35 cellular contexts compared by ENCODE assay signal in the genomic region with DNA sequence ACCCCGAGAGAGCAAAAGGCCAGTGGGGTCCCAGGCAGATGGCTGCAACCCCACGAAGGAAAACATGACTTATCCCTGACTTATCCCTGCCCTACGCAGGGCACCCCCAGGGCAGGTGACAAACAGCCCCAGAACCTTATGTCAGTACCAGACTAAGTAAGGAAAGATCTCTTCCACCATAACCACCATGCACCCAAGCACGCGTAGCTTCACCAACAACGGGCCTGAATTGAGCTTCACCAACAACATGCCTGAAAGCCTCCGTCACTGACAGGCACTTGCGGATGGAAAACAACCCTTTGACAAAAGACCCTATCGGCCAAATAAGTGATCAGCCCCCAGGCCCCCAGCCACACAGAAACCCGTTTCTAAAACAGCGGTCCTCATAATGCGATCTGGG. TPM values are rescaled to one million over a fixed set of nuclear protein-coding genes. Genes with fewer than 3 reads are reported as not detected.
DNase-seq lines count a peak whose midpoint lies in the region; TF ChIP-seq lines count a peak whose summit lies in the region.
"Had no signal": no experiment of that assay in that cellular context is flagged by ENCODE, and none has a peak within 500 bp of the region (broad histone marks: within the 10 kb centered on the region; RNA-seq: fewer than 3 reads in every experiment).

No MANE protein-coding gene starts in this region.

- no peak for TF ChIP-seq POLR2A in transverse colon (IDR thresholded peaks at IDR 0.05)

- H3K27me3 ChIP-seq in left ventricle myocardium inferior (ENCODE audit: low read depth) = no peaks in the 10 kb centered on the region
- H3K27me3 ChIP-seq in transverse colon = no peaks in the 10 kb centered on the region
- H3K27me3 ChIP-seq: breast epithelium, pancreas, right atrium auricular region, uterus had no signal

- TF ChIP-seq CTCF in left ventricle myocardium inferior (IDR thresholded peaks at IDR 0.05; ENCODE audit: borderline replicate concordance) (no peak), chondrocyte (IDR thresholded peaks at IDR 0.05) (no peak), neural crest cell (conservative IDR thresholded peaks at IDR 0.05) (no peak), transverse colon (IDR thresholded peaks at IDR 0.05) (no peak)

- no peaks in the 10 kb centered on the region for H3K4me1 Mint-ChIP-seq in chondrocyte (ENCODE audit: low read depth)
- peaks cover 22% of the 10 kb centered on the region for H3K4me1 Mint-ChIP-seq in neural crest cell

- TF ChIP-seq EP300 in transverse colon (IDR thresholded peaks at IDR 0.05; ENCODE audit: low read depth) = no peak

- H3K4me3 Mint-ChIP-seq in chondrocyte (ENCODE audit: unreplicated experiment) (no peak overlapping the region), neural crest cell (no peak overlapping the region)
- H3K4me3 Mint-ChIP-seq: memory B cell had no signal

- in situ Hi-C loops in transverse colon (cut with MboI; ENCODE audit: low pct_ligation_motif_present in 1 of 4, low pct_unique_long_range_greater_than_20kb in 1 of 4, low sequenced_read_pairs in 3 of 4) = no loop called here

- H3K36me3 Mint-ChIP-seq in chondrocyte (ENCODE audit: low read depth) = no peaks in the 10 kb centered on the region
- H3K36me3 Mint-ChIP-seq in neural crest cell (ENCODE audit: low read depth) = peaks cover 2% of the 10 kb centered on the region
- H3K36me3 Mint-ChIP-seq: memory B cell had no signal

- H3K4me3 ChIP-seq in left ventricle myocardium inferior (no peak overlapping the region), transverse colon (no peak overlapping the region)
- H3K4me3 ChIP-seq: A549, breast epithelium, GM12878, pancreas, PC-9, right atrium auricular region, uterus had no signal

- DNase-seq in cardiac septum (ENCODE audit: low spot score) (peak; percentile 54), left ventricle myocardium inferior (no peak), chondrocyte (ENCODE audit: low spot score) (peak; percentile 39), neural crest cell (ENCODE audit: low read depth, low spot score) (no peak), transverse colon (no peak), DMS53 treated with DMSO at 0.1 percent for 48 hours (lab: John Stamatoyannopoulos, UW; ENCODE audit: unreplicated experiment) (no peak), cortex of kidney (lab: John Stamatoyannopoulos, UW) (no peak), iPS-NIHi7 (ENCODE audit: extremely low spot score) (no peak)
- DNase-seq: activated CD4-positive, CD25-positive, alpha-beta regulatory T cell treated with anti-CD3 and anti-CD28 coated beads, Interleukin-2, amount 50 U/mL, for 72 hours; activated CD8-positive, alpha-beta memory T cell treated with anti-CD3 and anti-CD28 coated beads for 24 hours; activated effector memory CD4-positive, alpha-beta T cell treated with Interleukin-2 at 50 U/mL for 16 hours; amygdala; DMS 273 treated with DMSO at 0.1 percent for 48 hours; effector CD8-positive, alpha-beta T cell; HCEC 1CT; hypothalamus; Karpas-422; NCI-H1417 treated with DMSO at 0.1 percent for 48 hours; NCI-H2081; NCI-H345; NCI-H69; pancreas; PC-9; SK-N-SH; stimulated activated CD4-positive, alpha-beta T cell treated with anti-CD3 and anti-CD28 coated beads, Interleukin-2, amount 100 ng/mL, for 24 hours; stimulated activated naive CD8-positive, alpha-beta T cell treated with anti-CD3 and anti-CD28 coated beads, Interleukin-15, Interleukin-2, amounts not matched to agents 100 U/mL and 50 U/mL, for 24 hours; T-helper 2 cell; uterus had no signal

- intact Hi-C loops in cardiac septum (cut with DNase I) = no loop called here
- intact Hi-C loops in left ventricle myocardium inferior (cut with micrococcal nuclease) = no loop called here
- intact Hi-C loops in transverse colon (cut with DNase I; ENCODE audit: low total_unique reads) = no loop called here

- H3K9me3 ChIP-seq in left ventricle myocardium inferior (replicated peaks) (no peaks in the 10 kb centered on the region), transverse colon (no peaks in the 10 kb centered on the region)
- H3K9me3 ChIP-seq: A549, breast epithelium, pancreas, right atrium auricular region, SK-N-SH, uterus had no signal

- 96% methylated on average over 5 to 12 of the region's 12 CpGs for WGBS in transverse colon (ENCODE audit: low coverage in 1 of 2), 2 donors

- H3K36me3 ChIP-seq in left ventricle myocardium inferior (no peaks in the 10 kb centered on the region), transverse colon (no peaks in the 10 kb centered on the region)
- H3K36me3 ChIP-seq: breast epithelium, pancreas, uterus had no signal

- H3K27ac Mint-ChIP-seq in chondrocyte (ENCODE audit: unreplicated experiment) (no peak overlapping the region), neural crest cell (ENCODE audit: unreplicated experiment) (peak overlapping the region; percentile 90)
- H3K27ac Mint-ChIP-seq: activated naive CD4-positive, alpha-beta T cell treated with anti-CD3 and anti-CD28 coated beads, Interleukin-2, amount 50 U/mL, for 72 hours had no signal

- no peaks in the 10 kb centered on the region for H3K27me3 Mint-ChIP-seq in chondrocyte (ENCODE audit: low read depth)
- no peaks in the 10 kb centered on the region for H3K27me3 Mint-ChIP-seq in neural crest cell (ENCODE audit: low read depth)
- H3K27me3 Mint-ChIP-seq: memory B cell had no signal

- H3K4me1 ChIP-seq in left ventricle myocardium inferior (peaks cover 12% of the 10 kb centered on the region), transverse colon (peaks cover 0 to 19% (median 8%) of the 10 kb centered on the region in 4 donors)
- H3K4me1 ChIP-seq: A549, breast epithelium, pancreas, right atrium auricular region, uterus had no signal

- no peak overlapping the region for H3K27ac ChIP-seq in left ventricle myocardium inferior (replicated peaks)
- H3K27ac ChIP-seq in transverse colon = peak overlapping the region in 3 of 4 donors; percentile 24 to 80 (median 66)
- H3K27ac ChIP-seq: A549, breast epithelium, epithelial cell of prostate, pancreas, PC-9, right atrium auricular region, uterus had no signal

- no peaks in the 10 kb centered on the region for H3K9me3 Mint-ChIP-seq in chondrocyte (ENCODE audit: low read depth)
- H3K9me3 Mint-ChIP-seq in neural crest cell = no peaks in the 10 kb centered on the region
- H3K9me3 Mint-ChIP-seq: memory B cell had no signal

RNA-seq across cellular contexts. Expression of gene HDAC4, which starts 34.1 kb away (rescaled TPM):
- total RNA-seq in cardiac septum (34.4 TPM), left ventricle myocardium inferior (23.9 TPM), chondrocyte (16.4 to 27.0 TPM (median 22.3 TPM) in 3 replicates), neural crest cell (50.7 and 52.1 TPM in 2 replicates), transverse colon (100 to 1,000 TPM in 2 of 4 donors, 10 to 100 TPM in 2; 33.9 to 192 (median 112) TPM)

Comparison
In these comparisons a context has a peak if more than half of its experiments do, and no peak if none do; other contexts are left out.
1. DNase-seq: peak in cardiac septum (single experiment) and chondrocyte (single experiment); none in left ventricle myocardium inferior (single experiment), neural crest cell (single experiment), transverse colon (single experiment), DMS53 treated with DMSO at 0.1 percent for 48 hours (single experiment), cortex of kidney (single experiment) and iPS-NIHi7 (single experiment).